ENCODE assay signal across 11 cellular contexts in the genomic region with DNA sequence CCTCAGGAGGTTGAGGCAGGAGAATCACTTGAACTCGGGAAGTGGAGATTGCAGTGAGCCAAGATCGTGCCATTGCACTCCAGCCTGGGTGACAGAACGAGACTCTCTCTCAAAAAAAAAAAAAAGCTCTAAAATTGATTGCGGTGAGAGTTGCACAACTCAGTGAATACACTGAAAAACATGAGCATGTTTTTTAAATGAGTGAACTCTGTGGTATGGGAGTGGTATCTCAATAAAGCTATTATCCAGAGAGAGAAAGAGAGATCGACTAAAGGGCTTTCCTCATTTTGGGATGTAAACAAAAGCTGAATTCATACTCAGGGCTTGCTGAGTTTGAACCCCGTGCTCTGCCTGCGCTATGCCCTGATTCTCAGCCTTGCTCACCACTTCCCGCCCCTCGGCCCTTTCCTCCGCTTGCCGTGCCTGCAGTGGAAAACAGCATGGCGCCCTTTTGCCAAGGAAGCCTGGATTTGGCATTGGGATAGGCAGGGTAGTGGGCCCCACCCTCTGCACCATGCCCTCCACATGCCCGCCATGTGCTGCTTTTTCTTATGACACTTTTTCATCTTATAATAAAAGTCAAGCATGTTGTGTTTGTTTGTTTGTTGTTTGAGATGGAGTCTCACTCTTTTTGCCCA.
DNase-seq lines count a peak whose midpoint lies in the region; TF ChIP-seq lines count a peak whose summit lies in the region.
"Had no signal": no experiment of that assay in that cellular context is flagged by ENCODE, and none has a peak within 500 bp of the region (broad histone marks: within the 10 kb centered on the region; RNA-seq: fewer than 3 reads in every experiment).

No MANE protein-coding gene starts in this region.

- H3K36me3 ChIP-seq in colonic mucosa (no peaks in the 10 kb centered on the region), rectal smooth muscle tissue (ENCODE audit: control insufficient read depth, insufficient read depth, low read length) (peaks cover 3% of the 10 kb centered on the region), endodermal cell (ENCODE audit: control insufficient read depth, insufficient read depth, low read length) (no peaks in the 10 kb centered on the region)

- H3K9me3 Mint-ChIP-seq in endodermal cell, result peaks cover 17% of the 10 kb centered on the region

- H3K27ac ChIP-seq in colonic mucosa (peak overlapping the region; percentile 63), rectal smooth muscle tissue (ENCODE audit: low read depth, low read length) (peak overlapping the region; percentile 100), endodermal cell (ENCODE audit: low read depth, low read length) (no peak overlapping the region)

- H3K27me3 Mint-ChIP-seq in endodermal cell (ENCODE audit: insufficient read depth), result no peaks in the 10 kb centered on the region
- H3K27me3 Mint-ChIP-seq: progenitor cell of endocrine pancreas had no signal

- H3K4me1 Mint-ChIP-seq in endodermal cell, result no peaks in the 10 kb centered on the region

- TF ChIP-seq CTCF in NB4 (IDR thresholded peaks at IDR 0.05; ENCODE audit: low read depth, low read length) (no peak), colonic mucosa (IDR thresholded peaks at IDR 0.05) (no peak), endodermal cell (conservative IDR thresholded peaks at IDR 0.05) (no peak)

- H3K9me3 ChIP-seq in colonic mucosa (no peaks in the 10 kb centered on the region), endodermal cell (ENCODE audit: control insufficient read depth, low read length) (no peaks in the 10 kb centered on the region)

- 94 to 97% methylated on average over 9 to 12 of the region's 13 CpGs for WGBS in endodermal cell (ENCODE audit: insufficient coverage in 1 of 2, insufficient read length in 1 of 2), 2 experiments

- H3K27me3 ChIP-seq in colonic mucosa, result no peaks in the 10 kb centered on the region
- H3K27me3 ChIP-seq in rectal smooth muscle tissue (ENCODE audit: control insufficient read depth, insufficient read depth, low read length), result no peaks in the 10 kb centered on the region
- no peaks in the 10 kb centered on the region for H3K27me3 ChIP-seq in endodermal cell (ENCODE audit: control insufficient read depth, insufficient read depth, low read length, poor library complexity, severe bottlenecking)

- DNase-seq in COLO829 (ENCODE audit: low spot score) (peak; percentile 20), NB4 (ENCODE audit: low read depth) (peak; percentile 80), colonic mucosa (no peak), GOT3 (lab: John Stamatoyannopoulos, UW) (no peak), HPDE6-E6E7 (ENCODE audit: extremely low spot score) (no peak), endodermal cell (no peak)
- no peak for DNase-seq in activated effector memory CD4-positive, alpha-beta T cell treated with Interleukin-2 at 50 U/mL for 16 hours
- DNase-seq: NCI-H2227 treated with DMSO at 0.1 percent for 48 hours had no signal

- H3K4me3 ChIP-seq in NB4 (ENCODE audit: low read depth, low read length) (no peak overlapping the region), colonic mucosa (no peak overlapping the region), rectal smooth muscle tissue (ENCODE audit: low read length) (no peak overlapping the region), endodermal cell (ENCODE audit: low read length) (no peak overlapping the region)

- H3K4me1 ChIP-seq in colonic mucosa (no peaks in the 10 kb centered on the region), rectal smooth muscle tissue (ENCODE audit: control insufficient read depth, insufficient read depth, low read length) (peaks cover 40% of the 10 kb centered on the region), endodermal cell (ENCODE audit: control insufficient read depth, insufficient read depth, low read length) (no peaks in the 10 kb centered on the region)

- no peak for TF ChIP-seq POLR2A in NB4 (IDR thresholded peaks at IDR 0.05; ENCODE audit: extremely low read depth, insufficient read length)

- no peak overlapping the region for H3K4me3 Mint-ChIP-seq in endodermal cell
- H3K4me3 Mint-ChIP-seq: brain had no signal

- no peak overlapping the region for H3K27ac Mint-ChIP-seq in endodermal cell
- H3K27ac Mint-ChIP-seq: progenitor cell of endocrine pancreas had no signal

- H3K36me3 Mint-ChIP-seq in endodermal cell (ENCODE audit: low read depth), result no peaks in the 10 kb centered on the region

- intact Hi-C loops in colonic mucosa (cut with DNase I), result no loop called here

- H3K9ac ChIP-seq in colonic mucosa (ENCODE audit: low read depth in 2 of 2, low read length in 2 of 2) (no peak overlapping the region), rectal smooth muscle tissue (ENCODE audit: low read length) (no peak overlapping the region), endodermal cell (ENCODE audit: extremely low read depth, low read length, poor library complexity, severe bottlenecking) (no peak overlapping the region)

Comparison
In these comparisons a context has a peak if more than half of its experiments do, and no peak if none do; other contexts are left out.
1. DNase-seq: peak in COLO829 (single experiment) and NB4 (single experiment); none in colonic mucosa (single experiment), GOT3 (single experiment), HPDE6-E6E7 (single experiment), endodermal cell (single experiment) and activated effector memory CD4-positive, alpha-beta T cell treated with Interleukin-2 at 50 U/mL for 16 hours (single experiment).